Comparison of ENCODE assay signal across 1 cellular context in genomic region chr1:156196445-156196844, GRCh38.
TF ChIP-seq lines count a peak whose summit lies in the region.

No MANE protein-coding gene starts in this region.

TF ChIP-seq in neural cell, 6 proteins besides CTCF, POLR2A, EP300 and RAD21:
- no peak for TF ChIP-seq EZH2 (IDR thresholded peaks at IDR 0.05; ENCODE audit: borderline replicate concordance, insufficient read depth, low read length, poor library complexity, severe bottlenecking)
